In the genomic region with DNA sequence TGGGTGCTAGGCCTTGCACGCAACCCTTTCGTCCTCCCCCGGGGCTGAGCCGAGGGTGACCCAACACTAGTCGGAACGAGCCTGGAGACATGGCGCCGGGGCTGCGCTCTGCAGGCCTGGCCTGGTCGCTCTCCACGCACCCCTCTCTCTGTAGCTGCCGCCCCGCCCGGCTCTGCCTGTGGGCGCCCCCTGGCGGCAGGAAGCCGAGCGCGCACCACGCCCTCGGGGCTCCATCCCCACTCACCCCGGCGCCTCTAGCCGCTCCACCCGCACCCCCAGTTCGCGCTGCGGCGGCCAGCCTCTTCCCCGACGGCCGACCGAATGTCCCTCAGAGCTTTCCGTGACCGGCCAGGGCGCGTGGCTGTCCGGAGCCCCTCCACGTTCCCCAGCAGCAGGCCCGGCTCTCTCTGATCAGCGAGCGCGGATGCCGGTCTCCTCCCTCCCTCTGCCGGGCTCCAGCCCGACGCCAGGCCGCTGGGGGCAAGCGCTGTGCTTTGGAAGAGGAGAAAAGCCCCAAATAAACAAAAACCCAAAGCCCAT, we compare ENCODE assay signal across 8 cellular contexts. TPM values are rescaled to one million over a fixed set of nuclear protein-coding genes. Genes with fewer than 3 reads are reported as not detected.
DNase-seq lines count a peak whose midpoint lies in the region; ATAC-seq and TF ChIP-seq lines count a peak whose summit lies in the region.

No MANE protein-coding gene starts in this region.

- H3K27ac ChIP-seq in subcutaneous abdominal adipose tissue (ENCODE audit: low read depth, low read length): no peak overlapping the region

- H3K36me3 ChIP-seq in NT2/D1 (ENCODE audit: insufficient read depth, insufficient read length, low read length) (no peaks in the 10 kb centered on the region), subcutaneous abdominal adipose tissue (ENCODE audit: control insufficient read depth in 5 of 5, insufficient read depth in 5 of 5, low read length in 5 of 5) (no peaks in the 10 kb centered on the region)

- no peaks in the 10 kb centered on the region for H3K36me3 Mint-ChIP-seq in activated T-cell treated with anti-CD3 and anti-CD28 coated beads, Interleukin-2, amount 50 U/mL, for 72 hours (ENCODE audit: insufficient read depth in 2 of 2)
- no peaks in the 10 kb centered on the region for H3K36me3 Mint-ChIP-seq in nephron progenitor cell (ENCODE audit: low read depth)

- H3K9ac ChIP-seq in NT2/D1 (ENCODE audit: insufficient read length, low read depth): peak overlapping the region; percentile 67
- H3K9ac ChIP-seq in subcutaneous abdominal adipose tissue (ENCODE audit: low read length in 5 of 5): peak overlapping the region in 1 of 5 donors; percentile 21

- peak; percentile 89 for TF ChIP-seq CTCF in AG04449 (IDR thresholded peaks at IDR 0.05; ENCODE audit: insufficient read depth, low read length, missing control alignments)
- TF ChIP-seq CTCF in fibroblast of mammary gland (conservative IDR thresholded peaks at IDR 0.05; ENCODE audit: control insufficient read depth, insufficient read depth, low read depth, low read length): peak; percentile 38
- peak; percentile 96 for TF ChIP-seq CTCF in nephron progenitor cell (IDR thresholded peaks at IDR 0.05)

- H3K4me3 ChIP-seq in AG04449 (ENCODE audit: low read depth, low read length) (no peak overlapping the region), NT2/D1 (ENCODE audit: insufficient read length, low read depth) (peak overlapping the region; percentile 32), fibroblast of mammary gland (ENCODE audit: control insufficient read depth, low read depth, low read length) (no peak overlapping the region), subcutaneous abdominal adipose tissue (ENCODE audit: low read depth in 1 of 5, low read length in 5 of 5) (peak overlapping the region; percentile 39 to 61 (median 59))

- H3K27me3 ChIP-seq in NT2/D1 (ENCODE audit: insufficient read depth, insufficient read length) (peaks cover 99% of the 10 kb centered on the region), subcutaneous abdominal adipose tissue (ENCODE audit: control insufficient read depth in 5 of 5, insufficient read depth in 4 of 5, low read length in 5 of 5) (peaks cover 54 to 95% (median 86%) of the 10 kb centered on the region in 5 donors)

- no peak overlapping the region for H3K27ac Mint-ChIP-seq in activated T-cell treated with anti-CD3 and anti-CD28 coated beads, Interleukin-2, amount 50 U/mL, for 72 hours
- H3K27ac Mint-ChIP-seq in nephron progenitor cell: no peak overlapping the region

- H3K9me3 Mint-ChIP-seq in activated T-cell treated with anti-CD3 and anti-CD28 coated beads, Interleukin-2, amount 50 U/mL, for 72 hours: no peaks in the 10 kb centered on the region
- H3K9me3 Mint-ChIP-seq in nephron progenitor cell: no peaks in the 10 kb centered on the region

- POLR2A ChIA-PET in AG04449 (lab: Yijun Ruan, JAX): no interaction called here

- peak overlapping the region; percentile 69 to 72 for H3K4me3 Mint-ChIP-seq in activated T-cell treated with anti-CD3 and anti-CD28 coated beads, Interleukin-2, amount 50 U/mL, for 72 hours
- peak overlapping the region; percentile 54 for H3K4me3 Mint-ChIP-seq in nephron progenitor cell

- H3K9me3 ChIP-seq in NT2/D1 (ENCODE audit: insufficient read depth, low read length) (no peaks in the 10 kb centered on the region), subcutaneous abdominal adipose tissue (ENCODE audit: control insufficient read depth in 5 of 5, low read length in 5 of 5) (no peaks in the 10 kb centered on the region)

- H3K27me3 Mint-ChIP-seq in activated T-cell treated with anti-CD3 and anti-CD28 coated beads, Interleukin-2, amount 50 U/mL, for 72 hours (ENCODE audit: low read depth): peaks cover 81% of the 10 kb centered on the region
- H3K27me3 Mint-ChIP-seq in nephron progenitor cell (ENCODE audit: low read depth, poor library complexity): peaks cover 100% of the 10 kb centered on the region

- ATAC-seq in GM18867 (IDR thresholded peaks at IDR 0.05; ENCODE audit: unreplicated experiment) (peak; percentile 92), HG03095 (IDR thresholded peaks at IDR 0.05; ENCODE audit: unreplicated experiment) (peak; percentile 81)
- peak; percentile 91 to 94 for ATAC-seq in activated T-cell treated with anti-CD3 and anti-CD28 coated beads, Interleukin-2, amount 50 U/mL, for 72 hours (replicated peaks in 1 of 2)

- DNase-seq in AG04449 (ENCODE audit: low read depth, low spot score): no peak
- DNase-seq in NT2/D1 (ENCODE audit: low read depth, low spot score): no peak
- peak; percentile 77 to 84 for DNase-seq in activated T-cell treated with anti-CD3 and anti-CD28 coated beads, Interleukin-2, amount 50 U/mL, for 72 hours
- DNase-seq in fibroblast of mammary gland (ENCODE audit: low read depth): peak; percentile 21
- DNase-seq in nephron progenitor cell: peak; percentile 87

- H3K4me1 Mint-ChIP-seq in activated T-cell treated with anti-CD3 and anti-CD28 coated beads, Interleukin-2, amount 50 U/mL, for 72 hours (ENCODE audit: low read depth): peaks cover 46% of the 10 kb centered on the region
- peaks cover 6% of the 10 kb centered on the region for H3K4me1 Mint-ChIP-seq in nephron progenitor cell

- CTCF ChIA-PET in AG04449 (lab: Yijun Ruan, JAX): interaction anchor here (0.8 to 17.7 kb wide), 25 partner anchors 7 to 505 kb away, joined by 3 to 809 read pairs (median 4); no protein-coding TSS in a partner anchor

- peaks cover 6% of the 10 kb centered on the region for H3K4me1 ChIP-seq in NT2/D1 (ENCODE audit: insufficient read depth, insufficient read length)
- peaks cover 0 to 35% (median 32%) of the 10 kb centered on the region in 5 donors for H3K4me1 ChIP-seq in subcutaneous abdominal adipose tissue (ENCODE audit: control insufficient read depth in 5 of 5, insufficient read depth in 5 of 5, low read length in 5 of 5)

RNA-seq across cellular contexts. Expression of a gene that starts 29.1 kb away (rescaled TPM):
- not detected for total RNA-seq in activated T-cell treated with anti-CD3 and anti-CD28 coated beads, Interleukin-2, amount 50 U/mL, for 72 hours

RNA-seq across cellular contexts. Expression of a gene that starts 30.1 kb away (rescaled TPM):
- not detected for total RNA-seq in activated T-cell treated with anti-CD3 and anti-CD28 coated beads, Interleukin-2, amount 50 U/mL, for 72 hours

Comparison
In these comparisons a context has a peak if more than half of its experiments do, and no peak if none do; other contexts are left out.
1. DNase-seq: peak in activated T-cell treated with anti-CD3 and anti-CD28 coated beads, Interleukin-2, amount 50 U/mL, for 72 hours (2 of 2), fibroblast of mammary gland (single experiment) and nephron progenitor cell (single experiment); none in AG04449 (single experiment) and NT2/D1 (single experiment).
2. H3K4me3 ChIP-seq: peak in NT2/D1 (single experiment) and subcutaneous abdominal adipose tissue (5 of 5); none in AG04449 (single experiment) and fibroblast of mammary gland (single experiment).
3. CTCF ChIP-seq: peak in every context shown above with its lines; median percentile 96 in nephron progenitor cell; 89 in AG04449; 38 in fibroblast of mammary gland.
4. Peak in every context shown above with its lines, with median percentiles within 50 percentile points of each other: ATAC-seq.